Comparison of ENCODE assay signal across 8 cellular contexts in the genomic region with DNA sequence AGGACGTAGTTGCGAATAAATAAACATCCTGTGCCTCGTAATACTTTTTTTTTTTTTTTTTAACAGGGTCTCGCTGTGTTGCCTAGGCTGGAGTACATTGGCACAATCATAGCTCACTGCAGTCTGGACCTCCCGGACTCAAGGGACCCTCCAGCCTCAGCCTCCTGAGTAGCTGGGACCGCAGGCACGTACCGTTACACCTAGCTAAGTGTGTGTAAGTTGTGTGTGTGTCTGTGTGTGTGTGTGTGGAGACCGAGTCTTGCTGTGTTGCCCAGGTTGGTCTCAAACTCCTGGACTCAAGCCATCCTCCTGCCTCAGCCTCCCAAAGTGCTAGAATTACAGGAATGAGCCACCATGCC. TPM values are rescaled to one million over a fixed set of nuclear protein-coding genes. Genes with fewer than 3 reads are reported as not detected.
DNase-seq lines count a peak whose midpoint lies in the region; ATAC-seq and TF ChIP-seq lines count a peak whose summit lies in the region.

No MANE protein-coding gene starts in this region.

- peaks cover 12% of the 10 kb centered on the region for H3K4me1 Mint-ChIP-seq in activated CD4-positive, alpha-beta T cell treated with anti-CD3 and anti-CD28 coated beads, Interleukin-2, amount 10 ng/mL, durations not matched to agents 7 days and 5 days
- H3K4me1 Mint-ChIP-seq in MCF 10A (ENCODE audit: insufficient read depth, unreplicated experiment) (peaks cover 50% of the 10 kb centered on the region), type B pancreatic cell (ENCODE audit: unreplicated experiment) (peaks cover 32% of the 10 kb centered on the region)

- peaks cover 0 to 12% of the 10 kb centered on the region in 2 donors for H3K4me1 ChIP-seq in lung (ENCODE audit: control insufficient read depth in 2 of 2, insufficient read depth in 2 of 2, low read length in 2 of 2)

- CTCF ChIA-PET in activated CD4-positive, alpha-beta T cell treated with anti-CD3 and anti-CD28 coated beads, Interleukin-2, amount 10 ng/mL, durations not matched to agents 7 days and 5 days (lab: Charles Lee) = interaction anchor here (0.6 to 1.6 kb wide), 3 partner anchors 37 to 320 kb away, joined by 3 read pairs; no protein-coding TSS in a partner anchor
- CTCF ChIA-PET in MCF 10A (lab: Yijun Ruan, JAX) = interaction anchor here (0.6 to 4.3 kb wide), 8 partner anchors 17 to 811 kb away, joined by 3 to 27 read pairs (median 4); no protein-coding TSS in a partner anchor

- no peaks in the 10 kb centered on the region for H3K9me3 ChIP-seq in lung (ENCODE audit: control insufficient read depth in 2 of 2, insufficient read depth in 1 of 2, low read length in 1 of 2)

- H3K27me3 Mint-ChIP-seq in activated CD4-positive, alpha-beta T cell treated with anti-CD3 and anti-CD28 coated beads, Interleukin-2, amount 10 ng/mL, durations not matched to agents 7 days and 5 days = no peaks in the 10 kb centered on the region
- no peaks in the 10 kb centered on the region for H3K27me3 Mint-ChIP-seq in MCF 10A (ENCODE audit: insufficient read depth, unreplicated experiment)
- H3K27me3 Mint-ChIP-seq in type B pancreatic cell = no peaks in the 10 kb centered on the region

- peak overlapping the region; percentile 66 for H3K4me3 Mint-ChIP-seq in activated CD4-positive, alpha-beta T cell treated with anti-CD3 and anti-CD28 coated beads, Interleukin-2, amount 10 ng/mL, durations not matched to agents 7 days and 5 days
- peak overlapping the region; percentile 77 for H3K4me3 Mint-ChIP-seq in MCF 10A (ENCODE audit: unreplicated experiment)
- peak overlapping the region; percentile 90 for H3K4me3 Mint-ChIP-seq in type B pancreatic cell

- TSS peak; percentile 89 for BruUV-seq in MCF 10A (replicated peaks; lab: Mats Ljungman, UMichigan)

- intact Hi-C loops in MCF 10A (cut with micrococcal nuclease) = loop anchor here (10.0 kb wide), 1 partner anchor 1431 kb away; a partner anchor contains a TSS

- H3K27ac ChIP-seq in lung (ENCODE audit: low read depth in 1 of 2, low read length in 1 of 2) = peak overlapping the region; percentile 94 to 99

- H3K9me3 Mint-ChIP-seq in activated CD4-positive, alpha-beta T cell treated with anti-CD3 and anti-CD28 coated beads, Interleukin-2, amount 10 ng/mL, durations not matched to agents 7 days and 5 days = no peaks in the 10 kb centered on the region
- H3K9me3 Mint-ChIP-seq in MCF 10A (ENCODE audit: unreplicated experiment) (no peaks in the 10 kb centered on the region), type B pancreatic cell (peaks cover 3% of the 10 kb centered on the region)

- TF ChIP-seq CTCF in MCF 10A (IDR thresholded peaks at IDR 0.05; ENCODE audit: unreplicated experiment) (no peak), lung (IDR thresholded peaks at IDR 0.05; ENCODE audit: control extremely low read depth, extremely low read depth) (no peak), type B pancreatic cell (conservative IDR thresholded peaks at IDR 0.05) (no peak)

- DNase-seq in activated CD4-positive, alpha-beta T cell treated with anti-CD3 and anti-CD28 coated beads, Interleukin-2, amount 10 ng/mL, durations not matched to agents 7 days and 5 days = no peak
- no peak for DNase-seq in activated CD4-positive, alpha-beta T cell treated with anti-CD3 and anti-CD28 coated beads for 1 hour
- DNase-seq in MCF 10A (ENCODE audit: unreplicated experiment) = no peak
- DNase-seq in lung (ENCODE audit: low spot score) = no peak
- DNase-seq in type B pancreatic cell (ENCODE audit: extremely low spot score, unreplicated experiment) = no peak
- DNase-seq in NCI-H2196 treated with DMSO at 0.1 percent for 48 hours (lab: John Stamatoyannopoulos, UW; ENCODE audit: unreplicated experiment) = no peak
- DNase-seq in iPS-NIHi11 (ENCODE audit: low spot score) = no peak
- no peak for DNase-seq in NCI-H1694 (lab: John Stamatoyannopoulos, UW)

- ATAC-seq in lung (ENCODE audit: insufficient read depth, low FRiP score) = peak; percentile 0

- no peaks in the 10 kb centered on the region for H3K36me3 Mint-ChIP-seq in activated CD4-positive, alpha-beta T cell treated with anti-CD3 and anti-CD28 coated beads, Interleukin-2, amount 10 ng/mL, durations not matched to agents 7 days and 5 days (ENCODE audit: low read depth)
- H3K36me3 Mint-ChIP-seq in MCF 10A (ENCODE audit: insufficient read depth, unreplicated experiment) = peaks cover 20% of the 10 kb centered on the region
- H3K36me3 Mint-ChIP-seq in type B pancreatic cell = peaks cover 16% of the 10 kb centered on the region

- H3K4me3 ChIP-seq in lung = no peak overlapping the region

- POLR2A ChIA-PET in activated CD4-positive, alpha-beta T cell treated with anti-CD3 and anti-CD28 coated beads, Interleukin-2, amount 10 ng/mL, durations not matched to agents 7 days and 5 days (lab: Charles Lee) = no interaction called here
- POLR2A ChIA-PET in MCF 10A (lab: Yijun Ruan, JAX) = interaction anchor here (0.6 to 3.5 kb wide), 15 partner anchors 8 to 1176 kb away, joined by 3 to 26 read pairs (median 4); no protein-coding TSS in a partner anchor

- no peaks in the 10 kb centered on the region for H3K36me3 ChIP-seq in lung (ENCODE audit: control insufficient read depth in 2 of 2, insufficient read depth in 2 of 2, low read length in 2 of 2)

- H3K27ac Mint-ChIP-seq in activated CD4-positive, alpha-beta T cell treated with anti-CD3 and anti-CD28 coated beads, Interleukin-2, amount 10 ng/mL, durations not matched to agents 7 days and 5 days = peak overlapping the region; percentile 86
- H3K27ac Mint-ChIP-seq in MCF 10A (ENCODE audit: low read depth, unreplicated experiment) (peak overlapping the region; percentile 96), type B pancreatic cell (peak overlapping the region; percentile 95)

- WGBS in lung, 2 donors = 39 to 52% methylated on average over 9 of the region's 9 CpGs

- H3K27me3 ChIP-seq in lung (ENCODE audit: control insufficient read depth, insufficient read depth) = no peaks in the 10 kb centered on the region

RNA-seq across cellular contexts. Expression of a gene that starts 0.6 kb away (rescaled TPM):
- total RNA-seq in activated CD4-positive, alpha-beta T cell treated with anti-CD3 and anti-CD28 coated beads, Interleukin-2, amount 10 ng/mL, durations not matched to agents 7 days and 5 days = 1 to 10 TPM; 3.3 to 4.2 TPM
- total RNA-seq in MCF 10A (2022) = 120 and 140 TPM in 2 replicates
- 100 to 1,000 TPM; 174 to 392 TPM for total RNA-seq in lung
- polyA plus RNA-seq in lung = 100 to 1,000 TPM in 1 of 2 donors, 10 to 100 TPM in 1; 90.4 to 202 TPM
- 45.4 and 79.2 TPM in 2 replicates for total RNA-seq in type B pancreatic cell (ENCODE audit: low replicate concordance)

RNA-seq across cellular contexts. Expression of a gene that starts 39.2 kb away (rescaled TPM):
- not detected for total RNA-seq in activated CD4-positive, alpha-beta T cell treated with anti-CD3 and anti-CD28 coated beads, Interleukin-2, amount 10 ng/mL, durations not matched to agents 7 days and 5 days
- not detected in 2 replicates for total RNA-seq in MCF 10A (2022)
- total RNA-seq in lung = 10 to 100 TPM; 19.6 to 25.5 TPM
- polyA plus RNA-seq in lung = 10 to 100 TPM; 13.2 to 28.0 TPM
- total RNA-seq in type B pancreatic cell (ENCODE audit: low replicate concordance) = 0.17 and 1.2 TPM in 2 replicates

RNA-seq across cellular contexts. Expression of a gene that starts 50.3 kb away (rescaled TPM):
- total RNA-seq in activated CD4-positive, alpha-beta T cell treated with anti-CD3 and anti-CD28 coated beads, Interleukin-2, amount 10 ng/mL, durations not matched to agents 7 days and 5 days = not detected
- total RNA-seq in MCF 10A (2022) = not detected in 2 replicates
- total RNA-seq in lung = 1 to 10 TPM in 1 of 2 donors, under 1 TPM in 1; 0.74 to 3.3 TPM
- polyA plus RNA-seq in lung = under 1 TPM; 0.05 to 0.47 TPM
- total RNA-seq in type B pancreatic cell (ENCODE audit: low replicate concordance) = 0.07 and 0.31 TPM in 2 replicates
